ENCODE assay signal across 8 cellular contexts in the genomic region with DNA sequence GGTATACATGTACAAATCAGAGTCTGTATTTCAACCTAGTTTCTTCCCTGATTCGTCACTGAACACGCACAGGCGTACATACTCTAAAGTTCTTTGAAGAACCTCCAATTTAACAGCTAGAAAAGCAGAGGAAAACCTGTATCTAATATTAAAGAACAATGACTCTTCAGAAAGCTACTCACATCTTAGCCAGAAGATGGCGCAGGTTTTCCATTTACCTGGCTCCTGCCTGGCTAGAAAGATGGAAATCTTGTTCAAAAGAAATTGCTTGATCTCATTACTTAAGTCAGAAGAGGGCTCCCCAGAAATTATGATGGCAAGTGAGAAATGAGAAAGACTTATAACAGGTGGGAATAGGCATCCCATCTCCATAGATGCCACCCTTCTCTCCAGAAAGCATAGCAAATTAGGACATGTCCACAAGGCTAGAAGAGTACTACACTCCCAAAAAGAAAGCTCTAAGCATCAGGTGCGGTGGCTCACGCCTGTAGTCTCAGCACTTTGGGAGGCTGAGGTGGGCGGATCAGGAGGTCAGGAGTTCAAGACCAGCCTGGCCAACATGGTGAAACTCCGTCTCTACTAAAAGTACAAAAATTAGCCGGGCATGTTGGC.
DNase-seq lines count a peak whose midpoint lies in the region; ATAC-seq lines count a peak whose summit lies in the region.

No MANE protein-coding gene starts in this region.

- DNase-seq in NCI-H187 (lab: John Stamatoyannopoulos, UW) (peak; percentile 2 to 8), NCI-H187 treated with DMSO at 0.1 percent for 48 hours (lab: John Stamatoyannopoulos, UW) (no peak), HK-2 (ENCODE audit: unreplicated experiment) (peak; percentile 18), NOMO-1 (lab: John Stamatoyannopoulos, UW; ENCODE audit: unreplicated experiment in 2 of 2) (peak; percentile 48 to 57), amniotic stem cell (lab: John Stamatoyannopoulos, UW) (peak; percentile 35), iPS-NIHi7 (ENCODE audit: extremely low spot score) (peak; percentile 37)
- peak; percentile 22 to 41 for DNase-seq in stimulated activated CD4-positive, alpha-beta T cell treated with anti-CD3 and anti-CD28 coated beads, Interleukin-2, amount 100 ng/mL, for 24 hours

- ATAC-seq in GM18517 (IDR thresholded peaks at IDR 0.05; ENCODE audit: unreplicated experiment): no peak
